26 cellular contexts compared by ENCODE assay signal in the genomic region with DNA sequence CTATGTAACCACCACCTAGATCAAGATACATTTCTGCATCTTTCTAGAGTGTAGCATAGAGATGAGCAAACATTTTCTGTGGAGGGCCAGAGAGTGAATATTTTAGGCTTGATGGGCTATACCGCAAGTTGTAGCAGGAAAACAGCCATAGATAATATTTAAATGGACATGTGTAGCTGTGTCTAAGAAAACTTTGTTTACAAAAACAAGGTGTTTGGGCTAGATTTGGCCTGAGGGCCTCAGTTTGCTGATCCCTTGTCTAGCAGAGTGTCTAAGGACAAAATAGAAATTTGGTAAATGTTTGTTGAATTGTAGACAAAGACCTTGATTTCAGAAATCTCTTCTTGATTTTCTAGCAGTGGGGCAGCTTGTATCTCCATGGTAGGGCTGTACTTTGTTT. TPM values are rescaled to one million over a fixed set of nuclear protein-coding genes. Genes with fewer than 3 reads are reported as not detected.
"Had no signal": no experiment of that assay in that cellular context is flagged by ENCODE, and none has a peak within 500 bp of the region (broad histone marks: within the 10 kb centered on the region; RNA-seq: fewer than 3 reads in every experiment).

No MANE protein-coding gene starts in this region.

- H3K27me3 ChIP-seq: colonic mucosa, heart right ventricle, sigmoid colon, stomach, thyroid gland, vagina had no signal

- H2AFZ ChIP-seq: parathyroid adenoma had no signal

- H3K36me3 ChIP-seq: colonic mucosa, heart right ventricle, lower lobe of right lung, prostate gland, sigmoid colon, stomach, thyroid gland, vagina had no signal

- ATAC-seq: esophagus mucosa; heart right ventricle; left ventricle myocardium superior; lower lobe of right lung; natural killer cell; right cardiac atrium; stimulated activated effector memory CD8-positive, alpha-beta T cell treated with anti-CD3 and anti-CD28 coated beads, Interleukin-12 subunit alpha, Interleukin-12 subunit beta, amount 100 ng/mL, for 72 hours had no signal

- H3K9me3 ChIP-seq: colonic mucosa, heart right ventricle, lower lobe of right lung, prostate gland, sigmoid colon, stomach, thyroid gland, vagina had no signal

- H3K4me1 Mint-ChIP-seq: endodermal cell had no signal

- DNase-seq: colonic mucosa; effector CD8-positive, alpha-beta T cell; endodermal cell; foreskin fibroblast; glutamatergic neuron; heart right ventricle; hippocampal formation; left ventricle myocardium superior; lower lobe of right lung; natural killer cell; right cardiac atrium; sigmoid colon; stimulated activated CD4-positive, alpha-beta T cell treated with anti-CD3 and anti-CD28 coated beads, Interleukin-2, amount 100 ng/mL, for 24 hours; stimulated activated CD4-positive, alpha-beta T cell treated with anti-CD3 and anti-CD28 coated beads, Interleukin-4, amount 100 ng/mL, for 24 hours; stimulated activated naive CD4-positive, alpha-beta T cell treated with Interleukin-2 at 50 U/mL for 16 hours; stomach; thyroid gland; trophoblast cell had no signal

- H3K27ac ChIP-seq: colonic mucosa, epithelial cell of prostate, heart right ventricle, lower lobe of right lung, parathyroid adenoma, prostate gland, sigmoid colon, stomach, thyroid gland, vagina had no signal

- H3K9ac ChIP-seq: parathyroid adenoma had no signal

- H3K27ac Mint-ChIP-seq: dendritic cell treated with granulocyte-macrophage colony-stimulating factor and Interleukin-4, amounts not matched to agents 40 ng/mL and 50 ng/mL, for 4 days; endodermal cell; stimulated activated effector memory CD8-positive, alpha-beta T cell treated with anti-CD3 and anti-CD28 coated beads, Interleukin-12 subunit alpha, Interleukin-12 subunit beta, amount 100 ng/mL, for 72 hours had no signal

- H3K4me3 ChIP-seq: colonic mucosa, heart right ventricle, lower lobe of right lung, prostate gland, sigmoid colon, stomach, thyroid gland, vagina had no signal

- H3K4me1 ChIP-seq: parathyroid adenoma, prostate gland had no signal

- H3K36me3 Mint-ChIP-seq: natural killer cell; stimulated activated effector memory CD8-positive, alpha-beta T cell treated with anti-CD3 and anti-CD28 coated beads, Interleukin-12 subunit alpha, Interleukin-12 subunit beta, amount 100 ng/mL, for 72 hours had no signal

- H3K9me3 Mint-ChIP-seq: dendritic cell treated with granulocyte-macrophage colony-stimulating factor and Interleukin-4, amounts not matched to agents 40 ng/mL and 50 ng/mL, for 4 days; endodermal cell; natural killer cell; stimulated activated effector memory CD8-positive, alpha-beta T cell treated with anti-CD3 and anti-CD28 coated beads, Interleukin-12 subunit alpha, Interleukin-12 subunit beta, amount 100 ng/mL, for 72 hours had no signal

- H3K27me3 Mint-ChIP-seq: dendritic cell treated with granulocyte-macrophage colony-stimulating factor and Interleukin-4, amounts not matched to agents 40 ng/mL and 50 ng/mL, for 4 days had no signal

- H3K4me3 Mint-ChIP-seq: dendritic cell treated with granulocyte-macrophage colony-stimulating factor and Interleukin-4, amounts not matched to agents 40 ng/mL and 50 ng/mL, for 4 days; endodermal cell; natural killer cell; stimulated activated effector memory CD8-positive, alpha-beta T cell treated with anti-CD3 and anti-CD28 coated beads, Interleukin-12 subunit alpha, Interleukin-12 subunit beta, amount 100 ng/mL, for 72 hours had no signal

RNA-seq across cellular contexts. Expression of gene RHOG, which starts 51.0 kb away (rescaled TPM):
- polyA plus RNA-seq: neural cell had no signal
